ENCODE assay signal across 1 cellular context in genomic region chr2:55419514-55420243, GRCh38.
TF ChIP-seq lines count a peak whose summit lies in the region.

Gene CCDC88A, minus strand, starts transcription at chr2:55419856. Its CDS starts 777 bp downstream, at chr2:55419079.

TF ChIP-seq in HepG2, 621 proteins besides CTCF, POLR2A, EP300 and RAD21 (continued from another document and continues in another):
- TF ChIP-seq ZXDC (CRISPR knock-in tag; IDR thresholded peaks at IDR 0.05) (peak; percentile 98), ESRRA (CRISPR knock-in tag; IDR thresholded peaks at IDR 0.05; ENCODE audit: low read depth) (peak; percentile 81), HINFP (CRISPR knock-in tag; IDR thresholded peaks at IDR 0.05; ENCODE audit: low read depth) (peak; percentile 73; the same call in 1 of the 2 replicates), ZNF3 (CRISPR knock-in tag; IDR thresholded peaks at IDR 0.05) (peak; percentile 63; the same call in 1 of the 2 replicates), ATF6 (CRISPR knock-in tag; conservative IDR thresholded peaks at IDR 0.05) (no peak), ZNF101 (CRISPR knock-in tag; IDR thresholded peaks at IDR 0.05; ENCODE audit: borderline replicate concordance, low read depth) (no peak), ZNF747 (CRISPR knock-in tag; IDR thresholded peaks at IDR 0.05; ENCODE audit: borderline replicate concordance) (0 out of 2 replicates have a peak, but pooled peaks have one; percentile 93), EEA1 (CRISPR knock-in tag; IDR thresholded peaks at IDR 0.05; ENCODE audit: borderline replicate concordance) (0 out of 2 replicates have a peak, but pooled peaks have one; percentile 12), CHCHD3 (CRISPR knock-in tag; IDR thresholded peaks at IDR 0.05) (peak; percentile 0; the same call in 1 of the 2 replicates), HIC2 (CRISPR knock-in tag; IDR thresholded peaks at IDR 0.05; ENCODE audit: low read depth) (peak; percentile 40; the same call in 1 of the 2 replicates), ZNF652 (CRISPR knock-in tag; IDR thresholded peaks at IDR 0.05; ENCODE audit: borderline replicate concordance, low read depth) (peak; percentile 30; the same call in 1 of the 2 replicates), ZNF34 (CRISPR knock-in tag; IDR thresholded peaks at IDR 0.05; ENCODE audit: borderline replicate concordance) (0 out of 2 replicates have a peak, but pooled peaks have one; percentile 24), ZNF512 (CRISPR knock-in tag; IDR thresholded peaks at IDR 0.05) (peak; percentile 76), MTA1 (CRISPR knock-in tag; IDR thresholded peaks at IDR 0.05; ENCODE audit: borderline replicate concordance) (peak; percentile 97), RFX5 (IDR thresholded peaks at IDR 0.05; ENCODE audit: low read depth, low read length) (0 out of 2 replicates have a peak, but pooled peaks have one; percentile 25), ZNF761 (CRISPR knock-in tag; conservative IDR thresholded peaks at IDR 0.05) (peak; percentile 96), NPAS2 (CRISPR knock-in tag; IDR thresholded peaks at IDR 0.05; ENCODE audit: borderline replicate concordance) (no peak), MNT (IDR thresholded peaks at IDR 0.05) (peak; percentile 43; the same call in 1 of the 2 replicates), CEBPB (IDR thresholded peaks at IDR 0.05; ENCODE audit: borderline replicate concordance, low read depth, low read length) (no peak), KDM5A (IDR thresholded peaks at IDR 0.05; ENCODE audit: borderline replicate concordance, low read length) (peak; percentile 94), ZNF841 (CRISPR knock-in tag; IDR thresholded peaks at IDR 0.05; ENCODE audit: borderline replicate concordance) (no peak), ZNF788 (CRISPR knock-in tag; IDR thresholded peaks at IDR 0.05; ENCODE audit: borderline replicate concordance) (peak; percentile 99), PCBP1 (IDR thresholded peaks at IDR 0.05; ENCODE audit: borderline replicate concordance, low read depth, low read length) (peak; percentile 99), ATRX (CRISPR knock-in tag; IDR thresholded peaks at IDR 0.05; ENCODE audit: borderline replicate concordance) (0 out of 2 replicates have a peak, but pooled peaks have one; percentile 43), ZFP36L1 (CRISPR knock-in tag; IDR thresholded peaks at IDR 0.05) (peak; percentile 94), ZNF639 (CRISPR knock-in tag; conservative IDR thresholded peaks at IDR 0.05) (peak; percentile 96), MIER2 (CRISPR knock-in tag; IDR thresholded peaks at IDR 0.05) (peak; percentile 88), ZNF710 (CRISPR knock-in tag; IDR thresholded peaks at IDR 0.05; ENCODE audit: borderline replicate concordance) (peak; percentile 90; the same call in 1 of the 2 replicates), POLR2AphosphoS5 (IDR thresholded peaks at IDR 0.05; ENCODE audit: low read depth, low read length) (peak; percentile 92), ATF1 (CRISPR knock-in tag; IDR thresholded peaks at IDR 0.05) (0 out of 2 replicates have a peak, but pooled peaks have one; percentile 9), HDAC6 (IDR thresholded peaks at IDR 0.05; ENCODE audit: low read depth, low read length) (no peak), MXD3 (CRISPR knock-in tag; IDR thresholded peaks at IDR 0.05) (peak; percentile 97), GABPB1 (CRISPR knock-in tag; IDR thresholded peaks at IDR 0.05) (peak; percentile 91), ZNF672 (CRISPR knock-in tag; IDR thresholded peaks at IDR 0.05) (peak; percentile 90), E2F1 (CRISPR knock-in tag; IDR thresholded peaks at IDR 0.05) (peak; percentile 93), FUBP1 (CRISPR knock-in tag; IDR thresholded peaks at IDR 0.05; ENCODE audit: borderline replicate concordance) (peak; percentile 16; the same call in 1 of the 2 replicates), ZNF160 (CRISPR knock-in tag; IDR thresholded peaks at IDR 0.05) (peak; percentile 98; the same call in 1 of the 2 replicates)
